ENCODE assay signal across 8 cellular contexts in the genomic region with DNA sequence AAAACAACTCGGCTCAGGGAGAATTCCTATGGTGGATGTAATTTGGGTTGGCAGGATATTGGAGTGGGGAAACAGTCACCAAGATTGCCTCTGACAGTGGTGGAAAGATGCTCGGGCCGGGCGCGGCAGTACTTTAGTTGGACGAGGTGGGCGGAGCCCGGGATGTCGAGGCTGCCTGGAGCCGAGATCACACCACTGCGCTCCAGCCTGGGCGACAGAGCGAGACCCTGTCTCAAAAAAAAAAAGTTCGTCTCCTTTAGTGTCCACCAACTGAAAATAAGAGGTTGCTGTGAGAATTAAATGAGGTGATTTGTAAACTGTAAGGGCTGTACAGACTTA. TPM values are rescaled to one million over a fixed set of nuclear protein-coding genes. Genes with fewer than 3 reads are reported as not detected.
DNase-seq lines count a peak whose midpoint lies in the region; ATAC-seq and TF ChIP-seq lines count a peak whose summit lies in the region.

No MANE protein-coding gene starts in this region.

- H3K27ac Mint-ChIP-seq in naive thymus-derived CD4-positive, alpha-beta T cell: peak overlapping the region; percentile 85 to 97 (median 94)

- peaks cover 25 to 55% (median 47%) of the 10 kb centered on the region in 7 donors for H3K4me1 Mint-ChIP-seq in naive thymus-derived CD4-positive, alpha-beta T cell

- H3K4me3 ChIP-seq in epithelial cell of proximal tubule (ENCODE audit: low read depth, low read length): peak overlapping the region; percentile 99
- peak overlapping the region; percentile 85 for H3K4me3 ChIP-seq in naive thymus-derived CD4-positive, alpha-beta T cell (ENCODE audit: low read length)

- H3K4me1 ChIP-seq in naive thymus-derived CD4-positive, alpha-beta T cell (ENCODE audit: control insufficient read depth in 2 of 2, insufficient read depth in 2 of 2, low read length in 2 of 2): peaks cover 8 to 26% of the 10 kb centered on the region in 2 donors

- H3K27ac ChIP-seq in 22Rv1: peak overlapping the region; percentile 88
- peak overlapping the region; percentile 81 for H3K27ac ChIP-seq in naive thymus-derived CD4-positive, alpha-beta T cell (ENCODE audit: low read depth, low read length)
- H3K27ac ChIP-seq in substantia nigra (ENCODE audit: low read depth, low read length, poor library complexity, severe bottlenecking): peak overlapping the region; percentile 84

- no peaks in the 10 kb centered on the region for H3K9me3 ChIP-seq in naive thymus-derived CD4-positive, alpha-beta T cell (ENCODE audit: control insufficient read depth in 2 of 3, low read length in 3 of 3)

- DNase-seq in NCI-H2171 (lab: John Stamatoyannopoulos, UW): peak; percentile 0
- peak; percentile 33 for DNase-seq in activated T-cell treated with anti-CD3 and anti-CD28 coated beads for 4 hours
- no peak for DNase-seq in epithelial cell of proximal tubule (ENCODE audit: low read depth)
- DNase-seq in naive thymus-derived CD4-positive, alpha-beta T cell: peak in 2 of 9 donors; percentile 49 to 53
- DNase-seq in substantia nigra (lab: John Stamatoyannopoulos, UW): peak in 26 of 49 donors; percentile 5 to 48 (median 24)

- H3K4me3 Mint-ChIP-seq in naive thymus-derived CD4-positive, alpha-beta T cell: peak overlapping the region; percentile 82 to 98 (median 94)

- peaks cover 0 to 2% (median 0%) of the 10 kb centered on the region in 5 donors for H3K27me3 Mint-ChIP-seq in naive thymus-derived CD4-positive, alpha-beta T cell

- peak; percentile 8 for ATAC-seq in GM19372 (IDR thresholded peaks at IDR 0.05; ENCODE audit: low read depth, unreplicated experiment)
- ATAC-seq in naive thymus-derived CD4-positive, alpha-beta T cell: peak; percentile 14
- ATAC-seq in HG03442 (IDR thresholded peaks at IDR 0.05; ENCODE audit: unreplicated experiment): no peak

- TF ChIP-seq CTCF in 22Rv1 (IDR thresholded peaks at IDR 0.05) (no peak), epithelial cell of proximal tubule (conservative IDR thresholded peaks at IDR 0.05; ENCODE audit: low read depth, low read length) (no peak)

- POLR2A ChIA-PET in naive thymus-derived CD4-positive, alpha-beta T cell (lab: Charles Lee): interaction anchor here (0.6 to 5.3 kb wide), 34 partner anchors 9 to 288 kb away, joined by 3 to 101 read pairs (median 4); partner anchors contain the start of genes RANBP9, SIRT5 and TBC1D7

- H3K27me3 ChIP-seq in naive thymus-derived CD4-positive, alpha-beta T cell (ENCODE audit: control insufficient read depth in 2 of 2, insufficient read depth in 2 of 2, low read length in 2 of 2): no peaks in the 10 kb centered on the region

- intact Hi-C loops in naive thymus-derived CD4-positive, alpha-beta T cell (cut with micrococcal nuclease): loop anchor here (1.0 to 10.0 kb wide), 13 partner anchors 8 to 502 kb away; partner anchors contain the start of genes CD83 (in 2 of the 2), GFOD1 (in 2 of the 2), MCUR1 (in 2 of the 2) and SIRT5 (in 2 of the 2)

- peaks cover 0 to 4% (median 0%) of the 10 kb centered on the region in 11 donors for H3K9me3 Mint-ChIP-seq in naive thymus-derived CD4-positive, alpha-beta T cell

- H3K36me3 Mint-ChIP-seq in naive thymus-derived CD4-positive, alpha-beta T cell: peaks cover 6 to 18% (median 13%) of the 10 kb centered on the region in 5 donors

- CTCF ChIA-PET in naive thymus-derived CD4-positive, alpha-beta T cell (lab: Charles Lee): interaction anchor here (0.6 to 4.5 kb wide), 16 partner anchors 9 to 199 kb away, joined by 3 to 26 read pairs (median 4); partner anchors contain the start of genes MCUR1, RANBP9 and SIRT5

- H3K36me3 ChIP-seq in naive thymus-derived CD4-positive, alpha-beta T cell (ENCODE audit: control insufficient read depth in 2 of 3, insufficient read depth in 3 of 3, low read length in 3 of 3): peaks cover 12 to 42% (median 26%) of the 10 kb centered on the region in 3 experiments

RNA-seq across cellular contexts. Expression of gene NOL7, which starts 0.6 kb away (rescaled TPM):
- 140 and 186 TPM in 2 replicates for total RNA-seq in epithelial cell of proximal tubule
- 10 to 100 TPM; 49.1 to 65.2 (median 62.1) TPM for total RNA-seq in naive thymus-derived CD4-positive, alpha-beta T cell
- 100 to 1,000 TPM; 135 to 145 TPM for polyA plus RNA-seq in naive thymus-derived CD4-positive, alpha-beta T cell

RNA-seq across cellular contexts. Expression of gene SIRT5, which starts 41.4 kb away (rescaled TPM):
- 4.6 and 12.5 TPM in 2 replicates for total RNA-seq in epithelial cell of proximal tubule
- 10 to 100 TPM in 4 of 5 experiments, 1 to 10 TPM in 1; 8.8 to 25.7 (median 15.4) TPM for total RNA-seq in naive thymus-derived CD4-positive, alpha-beta T cell
- 10 to 100 TPM; 11.9 to 13.1 TPM for polyA plus RNA-seq in naive thymus-derived CD4-positive, alpha-beta T cell
